29 cellular contexts compared by ENCODE assay signal in genomic region chr2:31903109-31903780, GRCh38.
DNase-seq lines count a peak whose midpoint lies in the region; ATAC-seq lines count a peak whose summit lies in the region.
"Had no signal": no experiment of that assay in that cellular context is flagged by ENCODE, and none has a peak within 500 bp of the region (broad histone marks: within the 10 kb centered on the region; RNA-seq: fewer than 3 reads in every experiment).

No MANE protein-coding gene starts in this region.

- peaks cover 61% of the 10 kb centered on the region for H3K36me3 Mint-ChIP-seq in activated naive CD4-positive, alpha-beta T cell treated with anti-CD3 and anti-CD28 coated beads, Interleukin-2, amount 10 ng/mL, durations not matched to agents 7 days and 5 days
- H3K36me3 Mint-ChIP-seq in effector memory CD8-positive, alpha-beta T cell (ENCODE audit: insufficient read depth): peaks cover 34% of the 10 kb centered on the region
- H3K36me3 Mint-ChIP-seq in stimulated activated effector memory CD8-positive, alpha-beta T cell treated with anti-CD3 and anti-CD28 coated beads, Interleukin-12 subunit alpha, Interleukin-12 subunit beta, amount 100 ng/mL, for 72 hours: peaks cover 55% of the 10 kb centered on the region

- no peaks in the 10 kb centered on the region for H3K27me3 Mint-ChIP-seq in activated naive CD4-positive, alpha-beta T cell treated with anti-CD3 and anti-CD28 coated beads, Interleukin-2, amount 10 ng/mL, durations not matched to agents 7 days and 5 days
- H3K27me3 Mint-ChIP-seq in effector memory CD8-positive, alpha-beta T cell: no peaks in the 10 kb centered on the region
- H3K27me3 Mint-ChIP-seq: activated CD4-positive, alpha-beta T cell treated with anti-CD3 and anti-CD28 coated beads, Interleukin-2, amount 10 ng/mL, durations not matched to agents 7 days and 5 days; activated naive CD8-positive, alpha-beta T cell treated with anti-CD3 and anti-CD28 coated beads, Interleukin-2, amount 10 ng/mL, durations not matched to agents 7 days and 5 days had no signal

- no peak for DNase-seq in activated naive CD4-positive, alpha-beta T cell treated with anti-CD3 and anti-CD28 coated beads, Interleukin-2, amount 10 ng/mL, durations not matched to agents 7 days and 5 days
- no peak for DNase-seq in activated naive CD4-positive, alpha-beta T cell treated with Interleukin-2 at 50 U/mL for 16 hours
- DNase-seq in NCI-H526 (lab: John Stamatoyannopoulos, UW) (peak; percentile 63 to 69), cardiac septum (ENCODE audit: low spot score) (no peak), Right ventricle myocardium superior (no peak)
- no peak for DNase-seq in effector memory CD8-positive, alpha-beta T cell
- no peak for DNase-seq in stimulated activated effector memory CD8-positive, alpha-beta T cell treated with anti-CD3 and anti-CD28 coated beads, Interleukin-12 subunit alpha, Interleukin-12 subunit beta, amount 100 ng/mL, for 72 hours (ENCODE audit: low spot score in 2 of 2)
- no peak for DNase-seq in activated effector memory CD4-positive, alpha-beta T cell treated with anti-CD3 and anti-CD28 coated beads, Interleukin-2, amount 50 U/mL, for 16 hours
- DNase-seq: activated CD4-positive, alpha-beta T cell treated with anti-CD3 and anti-CD28 coated beads, Interleukin-2, amount 10 ng/mL, durations not matched to agents 7 days and 5 days; activated naive CD8-positive, alpha-beta T cell treated with anti-CD3 and anti-CD28 coated beads, Interleukin-2, amount 10 ng/mL, durations not matched to agents 7 days and 5 days; Calu3; caudate nucleus; dermis blood vessel endothelial cell; DND-41; HCEC 1CT; hypothalamus; mesendoderm; MV-4-11; NCI-H1436 treated with DMSO at 0.1 percent for 48 hours; NCI-H2107; NCI-H82; ovary; retina; stimulated activated CD8-positive, alpha-beta memory T cell treated with anti-CD3 and anti-CD28 coated beads, Interleukin-4, amount 100 ng/mL, for 48 hours; substantia nigra; upper lobe of left lung had no signal

- no peak overlapping the region for H3K4me3 Mint-ChIP-seq in activated naive CD4-positive, alpha-beta T cell treated with anti-CD3 and anti-CD28 coated beads, Interleukin-2, amount 10 ng/mL, durations not matched to agents 7 days and 5 days
- no peak overlapping the region for H3K4me3 Mint-ChIP-seq in effector memory CD8-positive, alpha-beta T cell
- H3K4me3 Mint-ChIP-seq in stimulated activated effector memory CD8-positive, alpha-beta T cell treated with anti-CD3 and anti-CD28 coated beads, Interleukin-12 subunit alpha, Interleukin-12 subunit beta, amount 100 ng/mL, for 72 hours: no peak overlapping the region
- H3K4me3 Mint-ChIP-seq: activated CD4-positive, alpha-beta T cell treated with anti-CD3 and anti-CD28 coated beads, Interleukin-2, amount 10 ng/mL, durations not matched to agents 7 days and 5 days; activated naive CD8-positive, alpha-beta T cell treated with anti-CD3 and anti-CD28 coated beads, Interleukin-2, amount 10 ng/mL, durations not matched to agents 7 days and 5 days; activated T-helper 1 cell treated with anti-CD3 and anti-CD28 coated beads, Interleukin-12 subunit alpha, Interleukin-12 subunit beta, Interleukin-2, Interleukin-4 antibody, amounts not matched to agents 30 ng/mL and 10 ng/mL and 1 ng/mL, durations not matched to agents 14 hours and 24 hours and 36 hours had no signal

- peaks cover 9% of the 10 kb centered on the region for H3K9me3 Mint-ChIP-seq in activated naive CD4-positive, alpha-beta T cell treated with anti-CD3 and anti-CD28 coated beads, Interleukin-2, amount 10 ng/mL, durations not matched to agents 7 days and 5 days
- H3K9me3 Mint-ChIP-seq in effector memory CD8-positive, alpha-beta T cell: peaks cover 3 to 5% of the 10 kb centered on the region in 2 donors
- peaks cover 5% of the 10 kb centered on the region for H3K9me3 Mint-ChIP-seq in stimulated activated effector memory CD8-positive, alpha-beta T cell treated with anti-CD3 and anti-CD28 coated beads, Interleukin-12 subunit alpha, Interleukin-12 subunit beta, amount 100 ng/mL, for 72 hours

- H3K27ac Mint-ChIP-seq in activated naive CD4-positive, alpha-beta T cell treated with anti-CD3 and anti-CD28 coated beads, Interleukin-2, amount 10 ng/mL, durations not matched to agents 7 days and 5 days: peak overlapping the region; percentile 15
- H3K27ac Mint-ChIP-seq in effector memory CD8-positive, alpha-beta T cell: peak overlapping the region; percentile 42 to 73
- H3K27ac Mint-ChIP-seq in stimulated activated effector memory CD8-positive, alpha-beta T cell treated with anti-CD3 and anti-CD28 coated beads, Interleukin-12 subunit alpha, Interleukin-12 subunit beta, amount 100 ng/mL, for 72 hours: peak overlapping the region; percentile 3
- H3K27ac Mint-ChIP-seq: activated CD4-positive, alpha-beta T cell treated with anti-CD3 and anti-CD28 coated beads, Interleukin-2, amount 10 ng/mL, durations not matched to agents 7 days and 5 days; activated T-helper 1 cell treated with anti-CD3 and anti-CD28 coated beads, Interleukin-12 subunit alpha, Interleukin-12 subunit beta, Interleukin-2, Interleukin-4 antibody, amounts not matched to agents 30 ng/mL and 10 ng/mL and 1 ng/mL, durations not matched to agents 14 hours and 24 hours and 36 hours had no signal

- intact Hi-C loops in cardiac septum (cut with DNase I): no loop called here
- intact Hi-C loops in Right ventricle myocardium superior (cut with DNase I): no loop called here

- H3K4me1 Mint-ChIP-seq in activated naive CD4-positive, alpha-beta T cell treated with anti-CD3 and anti-CD28 coated beads, Interleukin-2, amount 10 ng/mL, durations not matched to agents 7 days and 5 days: peaks cover 10% of the 10 kb centered on the region
- H3K4me1 Mint-ChIP-seq in effector memory CD8-positive, alpha-beta T cell (ENCODE audit: low read depth in 2 of 2): peaks cover 4 to 16% of the 10 kb centered on the region in 2 donors
- no peaks in the 10 kb centered on the region for H3K4me1 Mint-ChIP-seq in stimulated activated effector memory CD8-positive, alpha-beta T cell treated with anti-CD3 and anti-CD28 coated beads, Interleukin-12 subunit alpha, Interleukin-12 subunit beta, amount 100 ng/mL, for 72 hours

- CTCF ChIA-PET in activated naive CD4-positive, alpha-beta T cell treated with anti-CD3 and anti-CD28 coated beads, Interleukin-2, amount 10 ng/mL, durations not matched to agents 7 days and 5 days (lab: Charles Lee): interaction anchor here (0.5 kb wide), 1 partner anchor 232 kb away, joined by 3 read pairs; no protein-coding TSS in a partner anchor

- no peak for ATAC-seq in effector memory CD8-positive, alpha-beta T cell (replicated peaks)
- no peak for ATAC-seq in stimulated activated effector memory CD8-positive, alpha-beta T cell treated with anti-CD3 and anti-CD28 coated beads, Interleukin-12 subunit alpha, Interleukin-12 subunit beta, amount 100 ng/mL, for 72 hours
- ATAC-seq in Right ventricle myocardium superior (ENCODE audit: poor library complexity): no peak
- ATAC-seq: gastroesophageal sphincter, left lobe of liver had no signal

Comparison
In these comparisons a context has a peak if more than half of its experiments do, and no peak if none do; other contexts are left out.
1. DNase-seq: peak in NCI-H526 (2 of 2); none in activated naive CD4-positive, alpha-beta T cell treated with anti-CD3 and anti-CD28 coated beads, Interleukin-2, amount 10 ng/mL, durations not matched to agents 7 days and 5 days (single experiment), activated naive CD4-positive, alpha-beta T cell treated with Interleukin-2 at 50 U/mL for 16 hours (single experiment), effector memory CD8-positive, alpha-beta T cell (0 of 3), stimulated activated effector memory CD8-positive, alpha-beta T cell treated with anti-CD3 and anti-CD28 coated beads, Interleukin-12 subunit alpha, Interleukin-12 subunit beta, amount 100 ng/mL, for 72 hours (0 of 2), cardiac septum (single experiment), Right ventricle myocardium superior (single experiment) and activated effector memory CD4-positive, alpha-beta T cell treated with anti-CD3 and anti-CD28 coated beads, Interleukin-2, amount 50 U/mL, for 16 hours (single experiment).
2. H3K27ac Mint-ChIP-seq: peak in every context shown above with its lines; median percentile 58 in effector memory CD8-positive, alpha-beta T cell; 15 in activated naive CD4-positive, alpha-beta T cell treated with anti-CD3 and anti-CD28 coated beads, Interleukin-2, amount 10 ng/mL, durations not matched to agents 7 days and 5 days; 3 in stimulated activated effector memory CD8-positive, alpha-beta T cell treated with anti-CD3 and anti-CD28 coated beads, Interleukin-12 subunit alpha, Interleukin-12 subunit beta, amount 100 ng/mL, for 72 hours.